1 cellular context compared by ENCODE assay signal in genomic region chr1:85289207-85289847, GRCh38.
TF ChIP-seq lines count a peak whose summit lies in the region.

No MANE protein-coding gene starts in this region.

TF ChIP-seq in K562, 482 proteins besides CTCF, POLR2A, EP300 and RAD21 (continues in another document):
- TF ChIP-seq, protein P1, sequence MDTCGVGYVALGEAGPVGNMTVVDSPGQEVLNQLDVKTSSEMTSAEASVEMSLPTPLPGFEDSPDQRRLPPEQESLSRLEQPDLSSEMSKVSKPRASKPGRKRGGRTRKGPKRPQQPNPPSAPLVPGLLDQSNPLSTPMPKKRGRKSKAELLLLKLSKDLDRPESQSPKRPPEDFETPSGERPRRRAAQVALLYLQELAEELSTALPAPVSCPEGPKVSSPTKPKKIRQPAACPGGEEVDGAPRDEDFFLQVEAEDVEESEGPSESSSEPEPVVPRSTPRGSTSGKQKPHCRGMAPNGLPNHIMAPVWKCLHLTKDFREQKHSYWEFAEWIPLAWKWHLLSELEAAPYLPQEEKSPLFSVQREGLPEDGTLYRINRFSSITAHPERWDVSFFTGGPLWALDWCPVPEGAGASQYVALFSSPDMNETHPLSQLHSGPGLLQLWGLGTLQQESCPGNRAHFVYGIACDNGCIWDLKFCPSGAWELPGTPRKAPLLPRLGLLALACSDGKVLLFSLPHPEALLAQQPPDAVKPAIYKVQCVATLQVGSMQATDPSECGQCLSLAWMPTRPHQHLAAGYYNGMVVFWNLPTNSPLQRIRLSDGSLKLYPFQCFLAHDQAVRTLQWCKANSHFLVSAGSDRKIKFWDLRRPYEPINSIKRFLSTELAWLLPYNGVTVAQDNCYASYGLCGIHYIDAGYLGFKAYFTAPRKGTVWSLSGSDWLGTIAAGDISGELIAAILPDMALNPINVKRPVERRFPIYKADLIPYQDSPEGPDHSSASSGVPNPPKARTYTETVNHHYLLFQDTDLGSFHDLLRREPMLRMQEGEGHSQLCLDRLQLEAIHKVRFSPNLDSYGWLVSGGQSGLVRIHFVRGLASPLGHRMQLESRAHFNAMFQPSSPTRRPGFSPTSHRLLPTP (IDR thresholded peaks at IDR 0.05; ENCODE audit: borderline replicate concordance, extremely low read depth, insufficient read length), result no peak
- TF ChIP-seq SRSF1 (IDR thresholded peaks at IDR 0.05; ENCODE audit: low read depth, low read length) (no peak), BHLHE40 (IDR thresholded peaks at IDR 0.05; ENCODE audit: low read length) (no peak), IRF9 (tag; IDR thresholded peaks at IDR 0.05) (no peak), NR2F6 (CRISPR knock-in tag; IDR thresholded peaks at IDR 0.05) (no peak), CTBP1 (IDR thresholded peaks at IDR 0.05; ENCODE audit: borderline replicate concordance) (0 out of 2 replicates have a peak, but pooled peaks have one; percentile 24), ESRRA (IDR thresholded peaks at IDR 0.05; ENCODE audit: borderline replicate concordance, low read depth) (no peak), HNRNPL (IDR thresholded peaks at IDR 0.05; ENCODE audit: low read depth, low read length) (no peak), ERF (CRISPR knock-in tag; IDR thresholded peaks at IDR 0.05) (no peak), ARID1B (IDR thresholded peaks at IDR 0.05) (peak; percentile 54; the same call in 1 of the 2 replicates), MLLT1 (IDR thresholded peaks at IDR 0.05) (peak in 1 of 2 experiments; percentile 52; a peak in 1 of 4 replicates), ZFX (CRISPR knock-in tag; IDR thresholded peaks at IDR 0.05) (no peak), GATAD2B (IDR thresholded peaks at IDR 0.05; ENCODE audit: borderline replicate concordance) (no peak), ZSCAN29 (IDR thresholded peaks at IDR 0.05) (no peak), NEUROD1 (IDR thresholded peaks at IDR 0.05; ENCODE audit: borderline replicate concordance, low read depth, low read length, partially characterized antibody) (no peak), CBX1 (IDR thresholded peaks at IDR 0.05; ENCODE audit: low read depth) (no peak), JUNB (CRISPR knock-in tag; conservative IDR thresholded peaks at IDR 0.05) (no peak), ZNF184 (CRISPR knock-in tag; IDR thresholded peaks at IDR 0.05) (no peak), NFIX (CRISPR knock-in tag; IDR thresholded peaks at IDR 0.05; ENCODE audit: low read depth) (no peak), ZNF398 (CRISPR knock-in tag; IDR thresholded peaks at IDR 0.05) (no peak), RBM39 (optimal IDR thresholded peaks at IDR 0.05; ENCODE audit: low read depth, low read length) (no peak), JUN (IDR thresholded peaks at IDR 0.05; ENCODE audit: borderline replicate concordance, low read depth, low read length) (peak; percentile 80; the same call in 1 of the 2 replicates), JUN (CRISPR knock-in tag; IDR thresholded peaks at IDR 0.05; ENCODE audit: borderline replicate concordance) (no peak), HNRNPH1 (optimal IDR thresholded peaks at IDR 0.05; ENCODE audit: low read depth, low read length) (no peak), IFI16 (CRISPR knock-in tag; IDR thresholded peaks at IDR 0.05) (no peak), CBFA2T2 (conservative IDR thresholded peaks at IDR 0.05) (no peak), SMAD3 (CRISPR knock-in tag; conservative IDR thresholded peaks at IDR 0.05) (no peak), BDP1 (IDR thresholded peaks at IDR 0.05; ENCODE audit: insufficient read depth, insufficient read length) (no peak), PHF20 (IDR thresholded peaks at IDR 0.05; ENCODE audit: partially characterized antibody) (no peak), BMI1 (IDR thresholded peaks at IDR 0.05; ENCODE audit: low read length) (no peak), SMARCE1 (IDR thresholded peaks at IDR 0.05) (0 out of 2 replicates have a peak, but pooled peaks have one; percentile 43), RCOR1 (IDR thresholded peaks at IDR 0.05; ENCODE audit: borderline replicate concordance in 1 of 2, low read depth in 2 of 2, low read length in 2 of 2) (peak in 1 of 2 experiments; percentile 33; a peak in 1 of 4 replicates), DPF2 (IDR thresholded peaks at IDR 0.05) (peak; percentile 36; the same call in 1 of the 2 replicates), WHSC1 (IDR thresholded peaks at IDR 0.05; ENCODE audit: low read length) (no peak), BRF1 (IDR thresholded peaks at IDR 0.05; ENCODE audit: borderline replicate concordance, extremely low read depth, insufficient read length) (no peak), ZFP30 (CRISPR knock-in tag; IDR thresholded peaks at IDR 0.05; ENCODE audit: borderline replicate concordance) (no peak), MCM3 (IDR thresholded peaks at IDR 0.05) (no peak), ZNF445 (CRISPR knock-in tag; IDR thresholded peaks at IDR 0.05; ENCODE audit: low read depth) (no peak), FOSL1 (tag; conservative IDR thresholded peaks at IDR 0.05) (peak; percentile 95), ETV1 (tag; conservative IDR thresholded peaks at IDR 0.05; ENCODE audit: low read depth) (no peak), TFAP4 (CRISPR knock-in tag; IDR thresholded peaks at IDR 0.05; ENCODE audit: borderline replicate concordance) (no peak), ZNF224 (CRISPR knock-in tag; IDR thresholded peaks at IDR 0.05) (no peak), OTX1 (CRISPR knock-in tag; IDR thresholded peaks at IDR 0.05) (no peak), JUND (IDR thresholded peaks at IDR 0.05; ENCODE audit: borderline replicate concordance, low read depth, low read length) (peak; percentile 62; the same call in 1 of the 2 replicates), JUND (tag; IDR thresholded peaks at IDR 0.05; ENCODE audit: borderline replicate concordance, low read depth, low read length) (0 out of 3 replicates have a peak, but pooled peaks have one; percentile 18), RHOXF2B (CRISPR knock-in tag; conservative IDR thresholded peaks at IDR 0.05) (no peak), ZBTB49 (CRISPR knock-in tag; IDR thresholded peaks at IDR 0.05; ENCODE audit: borderline replicate concordance) (no peak), NCOA6 (IDR thresholded peaks at IDR 0.05) (no peak)
- TF ChIP-seq, protein P2, sequence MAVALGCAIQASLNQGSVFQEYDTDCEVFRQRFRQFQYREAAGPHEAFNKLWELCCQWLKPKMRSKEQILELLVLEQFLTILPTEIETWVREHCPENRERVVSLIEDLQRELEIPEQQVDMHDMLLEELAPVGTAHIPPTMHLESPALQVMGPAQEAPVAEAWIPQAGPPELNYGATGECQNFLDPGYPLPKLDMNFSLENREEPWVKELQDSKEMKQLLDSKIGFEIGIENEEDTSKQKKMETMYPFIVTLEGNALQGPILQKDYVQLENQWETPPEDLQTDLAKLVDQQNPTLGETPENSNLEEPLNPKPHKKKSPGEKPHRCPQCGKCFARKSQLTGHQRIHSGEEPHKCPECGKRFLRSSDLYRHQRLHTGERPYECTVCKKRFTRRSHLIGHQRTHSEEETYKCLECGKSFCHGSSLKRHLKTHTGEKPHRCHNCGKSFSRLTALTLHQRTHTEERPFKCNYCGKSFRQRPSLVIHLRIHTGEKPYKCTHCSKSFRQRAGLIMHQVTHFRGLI (CRISPR knock-in tag; IDR thresholded peaks at IDR 0.05), result no peak
- TF ChIP-seq, protein P3, sequence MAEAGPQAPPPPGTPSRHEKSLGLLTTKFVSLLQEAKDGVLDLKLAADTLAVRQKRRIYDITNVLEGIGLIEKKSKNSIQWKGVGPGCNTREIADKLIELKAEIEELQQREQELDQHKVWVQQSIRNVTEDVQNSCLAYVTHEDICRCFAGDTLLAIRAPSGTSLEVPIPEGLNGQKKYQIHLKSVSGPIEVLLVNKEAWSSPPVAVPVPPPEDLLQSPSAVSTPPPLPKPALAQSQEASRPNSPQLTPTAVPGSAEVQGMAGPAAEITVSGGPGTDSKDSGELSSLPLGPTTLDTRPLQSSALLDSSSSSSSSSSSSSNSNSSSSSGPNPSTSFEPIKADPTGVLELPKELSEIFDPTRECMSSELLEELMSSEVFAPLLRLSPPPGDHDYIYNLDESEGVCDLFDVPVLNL (CRISPR knock-in tag; IDR thresholded peaks at IDR 0.05; ENCODE audit: low read depth), result no peak
- TF ChIP-seq, protein P4, sequence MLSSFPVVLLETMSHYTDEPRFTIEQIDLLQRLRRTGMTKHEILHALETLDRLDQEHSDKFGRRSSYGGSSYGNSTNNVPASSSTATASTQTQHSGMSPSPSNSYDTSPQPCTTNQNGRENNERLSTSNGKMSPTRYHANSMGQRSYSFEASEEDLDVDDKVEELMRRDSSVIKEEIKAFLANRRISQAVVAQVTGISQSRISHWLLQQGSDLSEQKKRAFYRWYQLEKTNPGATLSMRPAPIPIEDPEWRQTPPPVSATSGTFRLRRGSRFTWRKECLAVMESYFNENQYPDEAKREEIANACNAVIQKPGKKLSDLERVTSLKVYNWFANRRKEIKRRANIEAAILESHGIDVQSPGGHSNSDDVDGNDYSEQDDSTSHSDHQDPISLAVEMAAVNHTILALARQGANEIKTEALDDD (IDR thresholded peaks at IDR 0.05), result peak; percentile 24; the same call in 1 of the 2 replicates
- TF ChIP-seq, protein P5, sequence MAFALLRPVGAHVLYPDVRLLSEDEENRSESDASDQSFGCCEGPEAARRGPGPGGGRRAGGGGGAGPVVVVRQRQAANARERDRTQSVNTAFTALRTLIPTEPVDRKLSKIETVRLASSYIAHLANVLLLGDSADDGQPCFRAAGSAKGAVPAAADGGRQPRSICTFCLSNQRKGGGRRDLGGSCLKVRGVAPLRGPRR (CRISPR knock-in tag; IDR thresholded peaks at IDR 0.05), result no peak
